Comparison of ENCODE assay signal across 4 cellular contexts in genomic region chr19:27716922-27717321, GRCh38.
"Had no signal": no experiment of that assay in that cellular context is flagged by ENCODE, and none has a peak within 500 bp of the region (broad histone marks: within the 10 kb centered on the region; RNA-seq: fewer than 3 reads in every experiment).

No MANE protein-coding gene starts in this region.

- H3K27ac Mint-ChIP-seq: GM23338, H9 had no signal

- H3K4me2 ChIP-seq: GM23338 had no signal

- H2AFZ ChIP-seq: GM23338 had no signal

- H3K4me3 Mint-ChIP-seq: GM23338, H9 had no signal

- H3K4me1 Mint-ChIP-seq: GM23338, H9 had no signal

- ATAC-seq: GM23338 had no signal

- H3K4me3 ChIP-seq: GM23338 had no signal

- DNase-seq: H9, HCEC 1CT, IMR-90 had no signal
